ENCODE assay signal across 27 cellular contexts in the genomic region with DNA sequence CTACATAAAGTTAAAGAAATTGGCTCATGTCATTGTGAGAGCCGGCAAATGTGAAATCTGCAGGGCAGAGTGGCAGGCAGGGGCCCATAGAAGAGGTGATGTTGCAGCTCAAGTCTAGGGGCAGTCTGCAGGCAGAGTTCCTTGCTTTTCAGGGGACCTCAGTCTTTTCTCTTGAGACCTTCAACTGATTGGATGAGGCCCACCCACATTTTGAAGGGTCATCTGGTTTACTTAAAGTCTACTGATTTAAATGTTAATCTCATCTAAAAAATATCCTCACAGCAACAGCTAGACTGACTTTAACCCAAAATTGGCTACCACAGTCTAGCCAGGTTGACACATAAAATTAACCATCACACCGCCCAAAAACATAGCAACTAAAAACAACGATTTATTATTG.
"Had no signal": no experiment of that assay in that cellular context is flagged by ENCODE, and none has a peak within 500 bp of the region (broad histone marks: within the 10 kb centered on the region; RNA-seq: fewer than 3 reads in every experiment).

No MANE protein-coding gene starts in this region.

- H3K36me3 Mint-ChIP-seq: neural progenitor cell; stimulated activated effector memory CD8-positive, alpha-beta T cell treated with anti-CD3 and anti-CD28 coated beads, Interleukin-12 subunit alpha, Interleukin-12 subunit beta, amount 100 ng/mL, for 72 hours; stimulated activated naive B cell treated with anti-CD40 and anti-IgM and Interleukin-4, amounts not matched to agents 10 μg/mL and 1 μg/mL and 100 μg/mL, for 72 hours had no signal

- H3K36me3 ChIP-seq: neural progenitor cell, ovary, right lobe of liver, sigmoid colon, stomach, thoracic aorta, thyroid gland, tibial nerve, upper lobe of left lung, vagina had no signal

- H3K4me2 ChIP-seq: neural progenitor cell had no signal

- ATAC-seq: psoas muscle; right cardiac atrium; right lobe of liver; stimulated activated naive B cell treated with anti-CD40 and anti-IgM and Interleukin-4, amounts not matched to agents 10 μg/mL and 1 μg/mL and 100 μg/mL, for 72 hours had no signal

- H3K9me3 ChIP-seq: ovary, psoas muscle, right lobe of liver, sigmoid colon, stomach, thoracic aorta, thyroid gland, upper lobe of left lung, vagina had no signal

- H3K27me3 Mint-ChIP-seq: stimulated activated naive CD8-positive, alpha-beta T cell treated with anti-CD3 and anti-CD28 coated beads, Interleukin-15, Interleukin-2, amounts not matched to agents 100 ng/mL and 50 ng/mL, for 24 hours had no signal

- H2AFZ ChIP-seq: neural progenitor cell, parathyroid adenoma had no signal

- DNase-seq: occipital lobe; ovary; posterior cingulate gyrus; right cardiac atrium; right lobe of liver; sigmoid colon; small intestine; stimulated activated CD4-positive, alpha-beta T cell treated with anti-CD3 and anti-CD28 coated beads, Interleukin-15, amount 100 ng/mL, for 24 hours; stimulated activated CD4-positive, alpha-beta T cell treated with anti-CD3 and anti-CD28 coated beads, Interleukin-2, amount 100 ng/mL, for 24 hours; stimulated activated CD4-positive, alpha-beta T cell treated with anti-CD3 and anti-CD28 coated beads, Interleukin-2, amount 100 ng/mL, for 48 hours; stimulated activated CD4-positive, alpha-beta T cell treated with anti-CD3 and anti-CD28 coated beads, Interleukin-4, amount 100 ng/mL, for 24 hours; stimulated activated naive B cell treated with anti-CD40 and anti-IgM and Interleukin-4, amounts not matched to agents 10 μg/mL and 1 μg/mL and 100 μg/mL, for 72 hours; stimulated activated naive CD4-positive, alpha-beta T cell treated with Interleukin-2 at 50 U/mL for 16 hours; stomach; thyroid gland; trophoblast cell had no signal

- H3K4me1 ChIP-seq: parathyroid adenoma, thyroid gland, vagina had no signal

- H3K4me3 ChIP-seq: neural progenitor cell, ovary, psoas muscle, right lobe of liver, sigmoid colon, stomach, thoracic aorta, thyroid gland, tibial nerve, upper lobe of left lung, vagina had no signal

- H3K79me2 ChIP-seq: parathyroid adenoma had no signal

- H3K4me3 Mint-ChIP-seq: nephron; neural progenitor cell; stimulated activated effector memory CD8-positive, alpha-beta T cell treated with anti-CD3 and anti-CD28 coated beads, Interleukin-12 subunit alpha, Interleukin-12 subunit beta, amount 100 ng/mL, for 72 hours; stimulated activated naive B cell treated with anti-CD40 and anti-IgM and Interleukin-4, amounts not matched to agents 10 μg/mL and 1 μg/mL and 100 μg/mL, for 72 hours; stimulated activated naive CD8-positive, alpha-beta T cell treated with anti-CD3 and anti-CD28 coated beads, Interleukin-15, Interleukin-2, amounts not matched to agents 100 ng/mL and 50 ng/mL, for 24 hours had no signal

- H3K9me3 Mint-ChIP-seq: nephron; stimulated activated effector memory CD8-positive, alpha-beta T cell treated with anti-CD3 and anti-CD28 coated beads, Interleukin-12 subunit alpha, Interleukin-12 subunit beta, amount 100 ng/mL, for 72 hours; stimulated activated naive B cell treated with anti-CD40 and anti-IgM and Interleukin-4, amounts not matched to agents 10 μg/mL and 1 μg/mL and 100 μg/mL, for 72 hours; stimulated activated naive CD8-positive, alpha-beta T cell treated with anti-CD3 and anti-CD28 coated beads, Interleukin-15, Interleukin-2, amounts not matched to agents 100 ng/mL and 50 ng/mL, for 24 hours had no signal

- H3K27ac ChIP-seq: neural progenitor cell, ovary, parathyroid adenoma, right lobe of liver, sigmoid colon, stomach, thoracic aorta, thyroid gland, upper lobe of left lung, vagina had no signal

- H3K27me3 ChIP-seq: neural progenitor cell, ovary, right lobe of liver, sigmoid colon, stomach, thyroid gland, tibial nerve, upper lobe of left lung, vagina had no signal

- H3K27ac Mint-ChIP-seq: nephron; progenitor cell of endocrine pancreas; stimulated activated effector memory CD8-positive, alpha-beta T cell treated with anti-CD3 and anti-CD28 coated beads, Interleukin-12 subunit alpha, Interleukin-12 subunit beta, amount 100 ng/mL, for 72 hours; stimulated activated naive B cell treated with anti-CD40 and anti-IgM and Interleukin-4, amounts not matched to agents 10 μg/mL and 1 μg/mL and 100 μg/mL, for 72 hours; stimulated activated naive CD8-positive, alpha-beta T cell treated with anti-CD3 and anti-CD28 coated beads, Interleukin-15, Interleukin-2, amounts not matched to agents 100 ng/mL and 50 ng/mL, for 24 hours had no signal

- H3K4me1 Mint-ChIP-seq: stimulated activated effector memory CD8-positive, alpha-beta T cell treated with anti-CD3 and anti-CD28 coated beads, Interleukin-12 subunit alpha, Interleukin-12 subunit beta, amount 100 ng/mL, for 72 hours; stimulated activated naive B cell treated with anti-CD40 and anti-IgM and Interleukin-4, amounts not matched to agents 10 μg/mL and 1 μg/mL and 100 μg/mL, for 72 hours had no signal
